In the genomic region with DNA sequence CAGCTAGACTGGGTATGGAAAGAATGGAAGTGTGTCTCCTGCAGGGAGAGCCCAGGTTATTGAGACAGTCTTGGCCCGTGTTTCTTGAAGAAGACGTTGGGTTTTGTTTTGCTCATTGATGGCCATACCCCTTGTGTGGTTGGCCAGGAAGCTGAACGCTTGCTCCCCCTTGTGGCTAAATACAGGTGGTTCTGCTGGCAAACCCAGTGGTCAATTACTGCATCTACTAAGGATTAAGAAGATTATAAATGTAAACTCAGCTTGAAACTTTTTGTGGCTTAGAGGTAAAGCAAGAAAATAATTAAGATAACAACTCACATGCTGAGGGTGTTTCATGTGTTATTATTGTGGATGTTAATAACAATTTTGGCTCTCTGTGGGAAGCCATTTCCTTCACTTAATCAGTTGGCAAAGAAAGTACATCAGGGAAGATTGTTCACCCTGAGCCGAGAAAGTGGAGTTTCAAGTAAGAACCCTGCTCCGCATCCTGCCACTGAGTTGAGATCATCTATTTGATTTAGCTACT, we compare ENCODE assay signal across 8 cellular contexts.
DNase-seq lines count a peak whose midpoint lies in the region; ATAC-seq and TF ChIP-seq lines count a peak whose summit lies in the region.

No MANE protein-coding gene starts in this region.

- H3K9me3 Mint-ChIP-seq in Caco-2 (ENCODE audit: unreplicated experiment) (no peaks in the 10 kb centered on the region), glutamatergic neuron (ENCODE audit: unreplicated experiment) (peaks cover 5% of the 10 kb centered on the region)
- no peaks in the 10 kb centered on the region for H3K9me3 Mint-ChIP-seq in activated T-helper 2 cell treated with anti-CD3 and anti-CD28 coated beads, Interferon-gamma antibody, Interleukin-2, Interleukin-4, amounts not matched to agents 10 μg/mL and 5 μg/mL and 100 μg/mL, durations not matched to agents 14 hours and 24 hours and 36 hours

- H3K4me3 Mint-ChIP-seq in Caco-2 (ENCODE audit: unreplicated experiment) (no peak overlapping the region), glutamatergic neuron (ENCODE audit: unreplicated experiment) (no peak overlapping the region)
- no peak overlapping the region for H3K4me3 Mint-ChIP-seq in activated T-helper 2 cell treated with anti-CD3 and anti-CD28 coated beads, Interferon-gamma antibody, Interleukin-2, Interleukin-4, amounts not matched to agents 10 μg/mL and 5 μg/mL and 100 μg/mL, durations not matched to agents 14 hours and 24 hours and 36 hours (ENCODE audit: low read depth)

- no TSS peak for BruUV-seq in Caco-2 (replicated peaks; lab: Mats Ljungman, UMichigan)

- TF ChIP-seq CTCF in Caco-2 (IDR thresholded peaks at IDR 0.05; ENCODE audit: insufficient read depth in 1 of 2, low read depth in 1 of 2, low read length in 1 of 2, severe bottlenecking in 1 of 2, unreplicated experiment in 1 of 2) = peak; percentile 47 to 54
- peak; percentile 87 for TF ChIP-seq CTCF in glutamatergic neuron (IDR thresholded peaks at IDR 0.05; ENCODE audit: partially characterized antibody, unreplicated experiment)

- H3K27ac Mint-ChIP-seq in Caco-2 (ENCODE audit: unreplicated experiment) (no peak overlapping the region), glutamatergic neuron (ENCODE audit: unreplicated experiment) (no peak overlapping the region)
- H3K27ac Mint-ChIP-seq in activated T-helper 2 cell treated with anti-CD3 and anti-CD28 coated beads, Interferon-gamma antibody, Interleukin-2, Interleukin-4, amounts not matched to agents 10 μg/mL and 5 μg/mL and 100 μg/mL, durations not matched to agents 14 hours and 24 hours and 36 hours = no peak overlapping the region

- H3K9me3 ChIP-seq in Caco-2 = no peaks in the 10 kb centered on the region

- H3K4me1 ChIP-seq in Caco-2 = no peaks in the 10 kb centered on the region

- no peaks in the 10 kb centered on the region for H3K4me1 Mint-ChIP-seq in Caco-2 (ENCODE audit: low read depth, unreplicated experiment)
- H3K4me1 Mint-ChIP-seq in activated T-helper 2 cell treated with anti-CD3 and anti-CD28 coated beads, Interferon-gamma antibody, Interleukin-2, Interleukin-4, amounts not matched to agents 10 μg/mL and 5 μg/mL and 100 μg/mL, durations not matched to agents 14 hours and 24 hours and 36 hours (ENCODE audit: low read depth) = peaks cover 9% of the 10 kb centered on the region
- peaks cover 22% of the 10 kb centered on the region for H3K4me1 Mint-ChIP-seq in glutamatergic neuron (ENCODE audit: low read depth, unreplicated experiment)

- no peaks in the 10 kb centered on the region for H3K27me3 ChIP-seq in Caco-2 (replicated peaks; ENCODE audit: control insufficient read depth, insufficient read depth, low read length)

- POLR2A ChIA-PET in Caco-2 (lab: Charles Lee) = no interaction called here

- H3K36me3 ChIP-seq in Caco-2 (ENCODE audit: control insufficient read depth, insufficient read depth, low read length) = no peaks in the 10 kb centered on the region

- DNase-seq in Caco-2 = peak; percentile 44 to 58
- peak; percentile 46 for DNase-seq in HuH-7 (ENCODE audit: low spot score)
- peak; percentile 22 for DNase-seq in OCI-M2 (lab: John Stamatoyannopoulos, UW; ENCODE audit: unreplicated experiment)
- DNase-seq in activated T-helper 2 cell treated with anti-CD3 and anti-CD28 coated beads, Interferon-gamma antibody, Interleukin-2, Interleukin-4, amounts not matched to agents 10 μg/mL and 5 μg/mL and 100 μg/mL, durations not matched to agents 14 hours and 24 hours and 36 hours (ENCODE audit: low spot score) = peak; percentile 24
- DNase-seq in glutamatergic neuron = peak; percentile 72
- DNase-seq in posterior cingulate gyrus = peak in 7 of 10 donors; percentile 31 to 92 (median 65)
- DNase-seq in T1000 (lab: John Stamatoyannopoulos, UW) = no peak

- H3K4me3 ChIP-seq in Caco-2 (ENCODE audit: low read depth, low read length) = no peak overlapping the region

- peak; percentile 64 for ATAC-seq in GM19467 (IDR thresholded peaks at IDR 0.05; ENCODE audit: unreplicated experiment)

- intact Hi-C loops in Caco-2 (cut with micrococcal nuclease; ENCODE audit: unreplicated experiment) = loop anchor here (5.0 kb wide), 1 partner anchor 94 kb away; a partner anchor contains a TSS
- intact Hi-C loops in activated T-helper 2 cell treated with anti-CD3 and anti-CD28 coated beads, Interferon-gamma antibody, Interleukin-2, Interleukin-4, amounts not matched to agents 10 μg/mL and 5 μg/mL and 100 μg/mL, durations not matched to agents 14 hours and 24 hours and 36 hours (cut with micrococcal nuclease) = loop anchor here (1.0 to 5.0 kb wide), 3 partner anchors 93 to 504 kb away; no protein-coding TSS in a partner anchor
- intact Hi-C loops in posterior cingulate gyrus (cut with DNase I) = loop anchor here (5.0 kb wide), 1 partner anchor 94 kb away; a partner anchor contains a TSS

- CTCF ChIA-PET in Caco-2 (lab: Charles Lee) = interaction anchor here (1.1 kb wide), 1 partner anchor 14 kb away, joined by 3 read pairs; no protein-coding TSS in a partner anchor

- H3K27me3 Mint-ChIP-seq in Caco-2 (ENCODE audit: insufficient read depth, unreplicated experiment) (no peaks in the 10 kb centered on the region), glutamatergic neuron (ENCODE audit: unreplicated experiment) (peaks cover 2% of the 10 kb centered on the region)
- H3K27me3 Mint-ChIP-seq in activated T-helper 2 cell treated with anti-CD3 and anti-CD28 coated beads, Interferon-gamma antibody, Interleukin-2, Interleukin-4, amounts not matched to agents 10 μg/mL and 5 μg/mL and 100 μg/mL, durations not matched to agents 14 hours and 24 hours and 36 hours (ENCODE audit: low read depth) = peaks cover 11% of the 10 kb centered on the region

- H3K36me3 Mint-ChIP-seq in Caco-2 (ENCODE audit: insufficient read depth, unreplicated experiment) = no peaks in the 10 kb centered on the region
- H3K36me3 Mint-ChIP-seq in activated T-helper 2 cell treated with anti-CD3 and anti-CD28 coated beads, Interferon-gamma antibody, Interleukin-2, Interleukin-4, amounts not matched to agents 10 μg/mL and 5 μg/mL and 100 μg/mL, durations not matched to agents 14 hours and 24 hours and 36 hours (ENCODE audit: low read depth) = no peaks in the 10 kb centered on the region
- H3K36me3 Mint-ChIP-seq in glutamatergic neuron (ENCODE audit: unreplicated experiment) = no peaks in the 10 kb centered on the region
